30 cellular contexts compared by ENCODE assay signal in the genomic region with DNA sequence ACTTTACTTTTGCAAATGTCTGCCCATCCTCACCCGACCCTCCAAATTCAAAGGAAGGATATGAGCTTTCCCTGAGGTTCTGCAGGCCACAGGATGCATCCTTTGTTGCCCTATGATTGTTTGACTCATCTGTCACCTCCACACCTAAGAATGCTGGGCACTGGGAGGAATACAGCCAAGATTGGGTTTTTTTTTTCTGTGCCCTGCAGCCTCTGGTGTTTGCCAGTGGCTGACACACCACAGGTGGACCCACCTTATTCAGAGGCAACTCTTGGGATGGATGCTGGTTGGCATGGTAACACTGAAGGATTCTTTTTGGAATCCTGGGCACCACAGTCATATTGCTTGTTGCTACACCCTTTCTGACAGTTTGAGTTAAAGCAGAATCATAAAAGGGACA. TPM values are rescaled to one million over a fixed set of nuclear protein-coding genes. Genes with fewer than 3 reads are reported as not detected.
"Had no signal": no experiment of that assay in that cellular context is flagged by ENCODE, and none has a peak within 500 bp of the region (broad histone marks: within the 10 kb centered on the region; RNA-seq: fewer than 3 reads in every experiment).

No MANE protein-coding gene starts in this region.

- H3K9me3 ChIP-seq: adrenal gland, body of pancreas, heart right ventricle, left lung, upper lobe of left lung, vagina had no signal

- H3K27ac ChIP-seq: adrenal gland, body of pancreas, heart right ventricle, left lung, upper lobe of left lung, vagina had no signal

- H3K36me3 ChIP-seq: adrenal gland, heart right ventricle, left lung, upper lobe of left lung, vagina had no signal

- H3K4me3 ChIP-seq: adrenal gland, body of pancreas, heart right ventricle, left lung, lung, upper lobe of left lung, vagina had no signal

- H3K27me3 ChIP-seq: adrenal gland, body of pancreas, heart right ventricle, left lung, upper lobe of left lung, vagina had no signal

- DNase-seq: activated CD4-positive, alpha-beta T cell treated with anti-CD3 and anti-CD28 coated beads for 36 hours; activated CD4-positive, CD25-positive, alpha-beta regulatory T cell; activated CD8-positive, alpha-beta memory T cell treated with anti-CD3 and anti-CD28 coated beads, Interleukin-2, amount 10 ng/mL, durations not matched to agents 7 days and 5 days; activated CD8-positive, alpha-beta T cell treated with anti-CD3 and anti-CD28 coated beads, Interleukin-2, amount 10 ng/mL, durations not matched to agents 7 days and 5 days; activated effector memory CD4-positive, alpha-beta T cell treated with Interleukin-2 at 50 U/mL for 16 hours; activated naive CD4-positive, alpha-beta T cell treated with Interleukin-2 at 50 U/mL for 16 hours; activated naive CD8-positive, alpha-beta T cell treated with anti-CD3 and anti-CD28 coated beads for 36 hours; aorta; body of pancreas; cortex of kidney; effector memory CD8-positive, alpha-beta T cell; foreskin fibroblast; heart right ventricle; kidney glomerular epithelial cell; left lung; posterior cingulate gyrus; right cardiac atrium; stimulated activated CD4-positive, alpha-beta T cell treated with anti-CD3 and anti-CD28 coated beads, Interleukin-4, amount 100 ng/mL, for 1 hour; stimulated activated naive CD8-positive, alpha-beta T cell treated with anti-CD3 and anti-CD28 coated beads, Interleukin-15, amount 100 ng/mL, for 72 hours; substantia nigra; upper lobe of left lung had no signal

- ATAC-seq: activated CD4-positive, alpha-beta T cell treated with anti-CD3 and anti-CD28 coated beads for 36 hours; activated CD8-positive, alpha-beta memory T cell treated with anti-CD3 and anti-CD28 coated beads, Interleukin-2, amount 10 ng/mL, durations not matched to agents 7 days and 5 days; activated CD8-positive, alpha-beta T cell treated with anti-CD3 and anti-CD28 coated beads, Interleukin-2, amount 10 ng/mL, durations not matched to agents 7 days and 5 days; body of pancreas; effector memory CD8-positive, alpha-beta T cell; heart right ventricle; left lung; right cardiac atrium; stimulated activated naive CD8-positive, alpha-beta T cell treated with anti-CD3 and anti-CD28 coated beads, Interleukin-15, amount 100 ng/mL, for 72 hours had no signal

- H3K4me1 ChIP-seq: adrenal gland, left lung, vagina had no signal

RNA-seq across cellular contexts. Expression of gene C9orf152, which starts 29.7 kb away (rescaled TPM):
- total RNA-seq: activated CD4-positive, alpha-beta T cell treated with anti-CD3 and anti-CD28 coated beads for 36 hours; activated CD8-positive, alpha-beta memory T cell treated with anti-CD3 and anti-CD28 coated beads, Interleukin-2, amount 10 ng/mL, durations not matched to agents 7 days and 5 days; activated CD8-positive, alpha-beta T cell treated with anti-CD3 and anti-CD28 coated beads, Interleukin-2, amount 10 ng/mL, durations not matched to agents 7 days and 5 days; activated naive CD8-positive, alpha-beta T cell treated with anti-CD3 and anti-CD28 coated beads for 36 hours; adrenal gland; aorta; cardiac septum; cerebellum; heart right ventricle; mesenteric fat pad; osteoblast; right cardiac atrium; skeletal muscle tissue; T-helper 1 cell treated with Interleukin-12 subunit alpha and Interleukin-12 subunit beta and Interleukin-4 antibody, amounts not matched to agents 30 ng/mL and 1 ng/mL, for 36 hours had no signal
- polyA plus RNA-seq: heart right ventricle, right cardiac atrium had no signal
